ENCODE assay signal across 9 cellular contexts in genomic region chr1:20398744-20399143, GRCh38.
"Had no signal": no experiment of that assay in that cellular context is flagged by ENCODE, and none has a peak within 500 bp of the region (broad histone marks: within the 10 kb centered on the region; RNA-seq: fewer than 3 reads in every experiment).

No MANE protein-coding gene starts in this region.

- DNase-seq: GM23248, GOT3, KG1 had no signal

- H3K4me1 ChIP-seq: HAP-1 had no signal

- H3K9ac ChIP-seq: GM23248 had no signal

- ATAC-seq: HCT116, HepG2, K562 had no signal

- FAIRE-seq: H54, HepG2, K562 had no signal

- H3K9me3 ChIP-seq: HAP-1 had no signal

- H3K36me3 ChIP-seq: HAP-1 had no signal

- H3K4me3 ChIP-seq: GM23248, HAP-1, K562 had no signal

- H2AFZ ChIP-seq: GM23248 had no signal

- H3K27ac ChIP-seq: GM23248, HL-60 had no signal
